Comparison of ENCODE assay signal across 21 cellular contexts in genomic region chr19:29706635-29707034, GRCh38. TPM values are rescaled to one million over a fixed set of nuclear protein-coding genes. Genes with fewer than 3 reads are reported as not detected.
DNase-seq lines count a peak whose midpoint lies in the region; ATAC-seq and TF ChIP-seq lines count a peak whose summit lies in the region.
"Had no signal": no experiment of that assay in that cellular context is flagged by ENCODE, and none has a peak within 500 bp of the region (broad histone marks: within the 10 kb centered on the region; RNA-seq: fewer than 3 reads in every experiment).

No MANE protein-coding gene starts in this region.

- peak overlapping the region in 2 of 8 donors; percentile 6 to 12 for H3K27ac ChIP-seq in spleen
- H3K27ac ChIP-seq: prostate gland had no signal

- POLR2A ChIA-PET in activated CD8-positive, alpha-beta T cell treated with anti-CD3 and anti-CD28 coated beads, Interleukin-2, amount 10 ng/mL, durations not matched to agents 7 days and 5 days (lab: Charles Lee), result interaction anchor here (1.2 to 1.6 kb wide), 3 partner anchors 8 to 100 kb away, joined by 3 to 8 read pairs (median 5); partner anchors contain the start of genes C19orf12 and POP4

- no peak for ATAC-seq in activated T-cell treated with anti-CD3 and anti-CD28 coated beads, Interleukin-2, amount 50 U/mL, for 72 hours (replicated peaks in 1 of 2)
- ATAC-seq in activated CD8-positive, alpha-beta T cell treated with anti-CD3 and anti-CD28 coated beads, Interleukin-2, amount 10 ng/mL, durations not matched to agents 7 days and 5 days, result no peak
- no peak for ATAC-seq in effector memory CD8-positive, alpha-beta T cell (replicated peaks)
- no peak for ATAC-seq in stimulated activated memory B cell treated with anti-CD40 and anti-IgM and Interleukin-4, amounts not matched to agents 10 μg/mL and 1 μg/mL and 100 μg/mL, for 72 hours

- no peak overlapping the region for H3K4me3 ChIP-seq in spleen
- H3K4me3 ChIP-seq: dorsolateral prefrontal cortex, MG63, prostate gland had no signal

- no peak overlapping the region for H3K4me3 Mint-ChIP-seq in activated T-cell treated with anti-CD3 and anti-CD28 coated beads, Interleukin-2, amount 50 U/mL, for 72 hours
- no peak overlapping the region for H3K4me3 Mint-ChIP-seq in activated CD8-positive, alpha-beta T cell treated with anti-CD3 and anti-CD28 coated beads, Interleukin-2, amount 10 ng/mL, durations not matched to agents 7 days and 5 days
- no peak overlapping the region for H3K4me3 Mint-ChIP-seq in effector memory CD8-positive, alpha-beta T cell
- H3K4me3 Mint-ChIP-seq in stimulated activated memory B cell treated with anti-CD40 and anti-IgM and Interleukin-4, amounts not matched to agents 10 μg/mL and 1 μg/mL and 100 μg/mL, for 72 hours, result no peak overlapping the region
- no peak overlapping the region for H3K4me3 Mint-ChIP-seq in CD14-positive monocyte
- H3K4me3 Mint-ChIP-seq: central memory CD8-positive, alpha-beta T cell; T-helper 2 cell treated with Interferon-gamma antibody and Interleukin-4, amounts not matched to agents 5 μg/mL and 100 μg/mL, for 36 hours had no signal

- DNase-seq in activated T-cell treated with anti-CD3 and anti-CD28 coated beads, Interleukin-2, amount 50 U/mL, for 72 hours, result no peak
- no peak for DNase-seq in activated T-cell treated with anti-CD3 and anti-CD28 coated beads, Interleukin-2, amount 50 U/mL, for 48 hours
- DNase-seq in activated CD8-positive, alpha-beta T cell treated with anti-CD3 and anti-CD28 coated beads, Interleukin-2, amount 10 ng/mL, durations not matched to agents 7 days and 5 days, result no peak
- no peak for DNase-seq in effector memory CD8-positive, alpha-beta T cell
- DNase-seq in spleen (no peak), CD14-positive monocyte (ENCODE audit: low spot score) (no peak), iPS-NIHi11 (ENCODE audit: low spot score) (no peak)
- DNase-seq: ACHN, Caco-2, DMS79, dorsolateral prefrontal cortex, GF-D8, GOT3, KBM-7, MG63, NCI-H1436 treated with DMSO at 0.1 percent for 48 hours, NCI-H446 treated with DMSO at 0.1 percent for 48 hours had no signal

- H3K27me3 ChIP-seq in spleen (replicated peaks in 1 of 7), result no peaks in the 10 kb centered on the region
- H3K27me3 ChIP-seq: dorsolateral prefrontal cortex, MG63 had no signal

- WGBS in spleen, 5 donors, result 78 to 93% (median 88%) methylated on average over 6 of the region's 6 CpGs

- peaks cover 7 to 14% of the 10 kb centered on the region in 2 donors for H3K36me3 Mint-ChIP-seq in activated T-cell treated with anti-CD3 and anti-CD28 coated beads, Interleukin-2, amount 50 U/mL, for 72 hours (ENCODE audit: insufficient read depth in 2 of 2)
- peaks cover 75% of the 10 kb centered on the region for H3K36me3 Mint-ChIP-seq in activated CD8-positive, alpha-beta T cell treated with anti-CD3 and anti-CD28 coated beads, Interleukin-2, amount 10 ng/mL, durations not matched to agents 7 days and 5 days (ENCODE audit: low read depth)
- peaks cover 50% of the 10 kb centered on the region for H3K36me3 Mint-ChIP-seq in effector memory CD8-positive, alpha-beta T cell (ENCODE audit: insufficient read depth)
- peaks cover 28% of the 10 kb centered on the region for H3K36me3 Mint-ChIP-seq in stimulated activated memory B cell treated with anti-CD40 and anti-IgM and Interleukin-4, amounts not matched to agents 10 μg/mL and 1 μg/mL and 100 μg/mL, for 72 hours
- peaks cover 41 to 66% of the 10 kb centered on the region in 2 donors for H3K36me3 Mint-ChIP-seq in CD14-positive monocyte

- peaks cover 0 to 73% (median 51%) of the 10 kb centered on the region in 6 donors for H3K36me3 ChIP-seq in spleen
- H3K36me3 ChIP-seq: prostate gland had no signal

- no peaks in the 10 kb centered on the region for H3K9me3 Mint-ChIP-seq in activated T-cell treated with anti-CD3 and anti-CD28 coated beads, Interleukin-2, amount 50 U/mL, for 72 hours
- H3K9me3 Mint-ChIP-seq in activated CD8-positive, alpha-beta T cell treated with anti-CD3 and anti-CD28 coated beads, Interleukin-2, amount 10 ng/mL, durations not matched to agents 7 days and 5 days (ENCODE audit: insufficient read depth), result no peaks in the 10 kb centered on the region
- H3K9me3 Mint-ChIP-seq in effector memory CD8-positive, alpha-beta T cell, result no peaks in the 10 kb centered on the region
- no peaks in the 10 kb centered on the region for H3K9me3 Mint-ChIP-seq in stimulated activated memory B cell treated with anti-CD40 and anti-IgM and Interleukin-4, amounts not matched to agents 10 μg/mL and 1 μg/mL and 100 μg/mL, for 72 hours
- no peaks in the 10 kb centered on the region for H3K9me3 Mint-ChIP-seq in CD14-positive monocyte
- H3K9me3 Mint-ChIP-seq: central memory CD8-positive, alpha-beta T cell; T-helper 2 cell treated with Interferon-gamma antibody and Interleukin-4, amounts not matched to agents 5 μg/mL and 100 μg/mL, for 36 hours had no signal

- TF ChIP-seq POLR2A in spleen (IDR thresholded peaks at IDR 0.05), result no peak

- no peaks in the 10 kb centered on the region for H3K27me3 Mint-ChIP-seq in activated T-cell treated with anti-CD3 and anti-CD28 coated beads, Interleukin-2, amount 50 U/mL, for 72 hours (ENCODE audit: low read depth)
- no peaks in the 10 kb centered on the region for H3K27me3 Mint-ChIP-seq in activated CD8-positive, alpha-beta T cell treated with anti-CD3 and anti-CD28 coated beads, Interleukin-2, amount 10 ng/mL, durations not matched to agents 7 days and 5 days (ENCODE audit: low read depth)
- H3K27me3 Mint-ChIP-seq in effector memory CD8-positive, alpha-beta T cell, result no peaks in the 10 kb centered on the region
- no peaks in the 10 kb centered on the region for H3K27me3 Mint-ChIP-seq in stimulated activated memory B cell treated with anti-CD40 and anti-IgM and Interleukin-4, amounts not matched to agents 10 μg/mL and 1 μg/mL and 100 μg/mL, for 72 hours
- H3K27me3 Mint-ChIP-seq in CD14-positive monocyte (ENCODE audit: low read depth in 3 of 3), result no peaks in the 10 kb centered on the region
- H3K27me3 Mint-ChIP-seq: central memory CD8-positive, alpha-beta T cell had no signal

- intact Hi-C loops in spleen (cut with DNase I; ENCODE audit: low total_unique reads), result no loop called here
- intact Hi-C loops in CD14-positive monocyte (cut with micrococcal nuclease), result no loop called here

- H3K4me1 Mint-ChIP-seq in activated T-cell treated with anti-CD3 and anti-CD28 coated beads, Interleukin-2, amount 50 U/mL, for 72 hours (ENCODE audit: low read depth), result peaks cover 75% of the 10 kb centered on the region
- peaks cover 67% of the 10 kb centered on the region for H3K4me1 Mint-ChIP-seq in activated CD8-positive, alpha-beta T cell treated with anti-CD3 and anti-CD28 coated beads, Interleukin-2, amount 10 ng/mL, durations not matched to agents 7 days and 5 days (ENCODE audit: low read depth)
- peaks cover 26 to 41% of the 10 kb centered on the region in 2 donors for H3K4me1 Mint-ChIP-seq in effector memory CD8-positive, alpha-beta T cell (ENCODE audit: low read depth in 2 of 2)
- peaks cover 43% of the 10 kb centered on the region for H3K4me1 Mint-ChIP-seq in stimulated activated memory B cell treated with anti-CD40 and anti-IgM and Interleukin-4, amounts not matched to agents 10 μg/mL and 1 μg/mL and 100 μg/mL, for 72 hours
- H3K4me1 Mint-ChIP-seq in CD14-positive monocyte, result peaks cover 2% of the 10 kb centered on the region

- CTCF ChIA-PET in activated CD8-positive, alpha-beta T cell treated with anti-CD3 and anti-CD28 coated beads, Interleukin-2, amount 10 ng/mL, durations not matched to agents 7 days and 5 days (lab: Charles Lee), result interaction anchor here (1.0 to 6.7 kb wide), 5 partner anchors 10 to 114 kb away, joined by 3 to 62 read pairs (median 7); partner anchors contain the start of gene C19orf12

- no peaks in the 10 kb centered on the region for H3K9me3 ChIP-seq in spleen
- H3K9me3 ChIP-seq: Caco-2, MG63, prostate gland had no signal

- no peak for TF ChIP-seq CTCF in spleen (IDR thresholded peaks at IDR 0.05 in 8 of 11, conservative IDR thresholded peaks at IDR 0.05 in 3 of 11)
- TF ChIP-seq CTCF in CD14-positive monocyte (IDR thresholded peaks at IDR 0.05), result no peak

- peaks cover 4 to 64% (median 30%) of the 10 kb centered on the region in 6 donors for H3K4me1 ChIP-seq in spleen
- H3K4me1 ChIP-seq: Caco-2, prostate gland had no signal

- peak overlapping the region; percentile 19 for H3K27ac Mint-ChIP-seq in activated T-cell treated with anti-CD3 and anti-CD28 coated beads, Interleukin-2, amount 50 U/mL, for 72 hours
- peak overlapping the region; percentile 43 for H3K27ac Mint-ChIP-seq in activated CD8-positive, alpha-beta T cell treated with anti-CD3 and anti-CD28 coated beads, Interleukin-2, amount 10 ng/mL, durations not matched to agents 7 days and 5 days
- peak overlapping the region; percentile 19 to 79 for H3K27ac Mint-ChIP-seq in effector memory CD8-positive, alpha-beta T cell
- peak overlapping the region; percentile 83 for H3K27ac Mint-ChIP-seq in stimulated activated memory B cell treated with anti-CD40 and anti-IgM and Interleukin-4, amounts not matched to agents 10 μg/mL and 1 μg/mL and 100 μg/mL, for 72 hours
- peak overlapping the region in 1 of 7 donors; percentile 38 for H3K27ac Mint-ChIP-seq in CD14-positive monocyte
- H3K27ac Mint-ChIP-seq: T-helper 2 cell treated with Interferon-gamma antibody and Interleukin-4, amounts not matched to agents 5 μg/mL and 100 μg/mL, for 36 hours had no signal

RNA-seq across cellular contexts. Expression of gene C19orf12, which starts 8.4 kb away (rescaled TPM):
- total RNA-seq in activated T-cell treated with anti-CD3 and anti-CD28 coated beads, Interleukin-2, amount 50 U/mL, for 72 hours, result 10 to 100 TPM; 32.1 to 35.6 TPM
- total RNA-seq in activated CD8-positive, alpha-beta T cell treated with anti-CD3 and anti-CD28 coated beads, Interleukin-2, amount 10 ng/mL, durations not matched to agents 7 days and 5 days, result 10 to 100 TPM; 38.7 to 41.0 TPM
- total RNA-seq in spleen, result 10 to 100 TPM; 24.2 to 36.9 (median 30.2) TPM
- 10 to 100 TPM; 13.8 to 19.3 (median 13.9) TPM for polyA plus RNA-seq in spleen
- 1 to 10 TPM; 6.0 to 8.0 TPM for polyA plus RNA-seq in CD14-positive monocyte

RNA-seq across cellular contexts. Expression of gene PLEKHF1, which starts 41.4 kb away (rescaled TPM):
- total RNA-seq in activated T-cell treated with anti-CD3 and anti-CD28 coated beads, Interleukin-2, amount 50 U/mL, for 72 hours, result 10 to 100 TPM; 21.3 to 21.5 TPM
- total RNA-seq in activated CD8-positive, alpha-beta T cell treated with anti-CD3 and anti-CD28 coated beads, Interleukin-2, amount 10 ng/mL, durations not matched to agents 7 days and 5 days, result 10 to 100 TPM; 46.0 to 47.7 TPM
- 10 to 100 TPM; 12.4 to 28.0 (median 18.5) TPM for total RNA-seq in spleen
- polyA plus RNA-seq in spleen, result 10 to 100 TPM in 2 of 3 donors, 1 to 10 TPM in 1; 9.7 to 18.6 (median 10.7) TPM
- polyA plus RNA-seq in CD14-positive monocyte, result under 1 TPM; 0.11 to 0.26 TPM
